Comparison of ENCODE assay signal across 8 cellular contexts in the genomic region with DNA sequence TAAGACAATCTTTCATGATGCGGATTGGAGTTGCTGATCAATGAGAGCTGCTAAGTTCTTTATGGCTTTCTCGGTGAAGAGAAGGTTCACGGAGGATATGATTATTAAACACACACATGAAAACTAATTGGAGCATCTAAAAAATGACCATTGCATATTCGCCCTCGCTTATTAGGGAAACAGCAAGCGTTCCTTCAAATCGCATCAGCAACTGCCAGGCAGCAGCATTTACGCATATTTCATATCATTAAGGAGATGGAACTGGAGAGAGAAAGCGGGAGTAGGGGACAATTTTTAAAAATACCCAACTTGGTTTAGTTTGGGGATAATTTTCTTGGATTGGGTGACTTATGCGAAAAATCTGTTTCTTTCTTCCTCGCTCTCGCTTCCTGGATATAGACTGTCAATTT. TPM values are rescaled to one million over a fixed set of nuclear protein-coding genes. Genes with fewer than 3 reads are reported as not detected.
DNase-seq lines count a peak whose midpoint lies in the region; ATAC-seq, FAIRE-seq and TF ChIP-seq lines count a peak whose summit lies in the region.

No MANE protein-coding gene starts in this region.

- H3K4me3 ChIP-seq in BLaER1 treated with 17β-estradiol and CSF1 and Interleukin-3, amounts not matched to agents 10 nM and 100 nM, result peak overlapping the region; percentile 64 to 80 (median 74)
- H3K4me3 ChIP-seq in KMS-11 (IDR thresholded peaks at IDR 0.05; ENCODE audit: insufficient read depth, low read depth, low read length) (peak overlapping the region; percentile 44), colonic mucosa (peak overlapping the region; percentile 83)

- TF ChIP-seq CTCF in KMS-11 (conservative IDR thresholded peaks at IDR 0.05; ENCODE audit: low read depth, low read length), result no peak
- no peak for TF ChIP-seq CTCF in colonic mucosa (IDR thresholded peaks at IDR 0.05)
- no peak for TF ChIP-seq CTCF in nephron (IDR thresholded peaks at IDR 0.05; ENCODE audit: unreplicated experiment in 3 of 3)

- no peak for ATAC-seq in GM18519 (IDR thresholded peaks at IDR 0.05; ENCODE audit: low FRiP score, unreplicated experiment)

- peaks cover 0 to 21% (median 12%) of the 10 kb centered on the region in 11 experiments; a peak in 9 of 22 replicates for H4K20me1 ChIP-seq in BLaER1 treated with 17β-estradiol and CSF1 and Interleukin-3, amounts not matched to agents 10 nM and 100 nM
- no peaks in the 10 kb centered on the region for H4K20me1 ChIP-seq in KMS-11 (ENCODE audit: insufficient read depth)

- FAIRE-seq in frontal cortex (lab: Jason Lieb, UNC), result no peak

- peaks cover 12% of the 10 kb centered on the region for H3K4me1 Mint-ChIP-seq in nephron

- peak overlapping the region in 1 of 3 experiments; percentile 31 for H3K27ac Mint-ChIP-seq in nephron

- H3K4me1 ChIP-seq in BLaER1 treated with 17β-estradiol and CSF1 and Interleukin-3, amounts not matched to agents 10 nM and 100 nM, result peaks cover 5 to 22% (median 17%) of the 10 kb centered on the region in 10 experiments
- H3K4me1 ChIP-seq in KMS-11 (ENCODE audit: low read depth, poor library complexity, severe bottlenecking), result peaks cover 22% of the 10 kb centered on the region
- H3K4me1 ChIP-seq in colonic mucosa, result no peaks in the 10 kb centered on the region

- peak overlapping the region; percentile 96 for H2AFZ ChIP-seq in KMS-11 (ENCODE audit: low read depth)

- H3K27me3 ChIP-seq in BLaER1 treated with 17β-estradiol and CSF1 and Interleukin-3, amounts not matched to agents 10 nM and 100 nM, result peaks cover 37 to 57% (median 53%) of the 10 kb centered on the region in 11 experiments
- H3K27me3 ChIP-seq in KMS-11 (ENCODE audit: insufficient read depth, low read depth) (peaks cover 3% of the 10 kb centered on the region; the same call in 1 of the 2 replicates), colonic mucosa (peaks cover 10% of the 10 kb centered on the region)

- no peaks in the 10 kb centered on the region for H3K79me2 ChIP-seq in KMS-11 (ENCODE audit: insufficient read depth, low read depth)

- no peaks in the 10 kb centered on the region for H3K9me3 ChIP-seq in BLaER1 treated with 17β-estradiol and CSF1 and Interleukin-3, amounts not matched to agents 10 nM and 100 nM (replicated peaks in 1 of 11)
- no peaks in the 10 kb centered on the region for H3K9me3 ChIP-seq in colonic mucosa

- peak overlapping the region; percentile 88 to 95 (median 93) for H3K4me3 Mint-ChIP-seq in nephron

- H3K36me3 Mint-ChIP-seq in nephron (ENCODE audit: low read depth), result no peaks in the 10 kb centered on the region

- H3K27ac ChIP-seq in BLaER1 treated with 17β-estradiol and CSF1 and Interleukin-3, amounts not matched to agents 10 nM and 100 nM, result no peak overlapping the region
- H3K27ac ChIP-seq in KMS-11 (peak overlapping the region; percentile 17; the same call in 1 of the 2 replicates), colonic mucosa (no peak overlapping the region)

- H3K9me3 Mint-ChIP-seq in nephron, result no peaks in the 10 kb centered on the region

- DNase-seq in colonic mucosa (no peak), islet precursor cell (no peak), frontal cortex (ENCODE audit: low spot score in 2 of 2) (no peak), activated gamma-delta T cell treated with Interleukin-2 at 50 U/mL for 16 hours (no peak)

- peak overlapping the region; percentile 37 to 77 (median 70); a peak in 20 of 22 replicates for H3K9ac ChIP-seq in BLaER1 treated with 17β-estradiol and CSF1 and Interleukin-3, amounts not matched to agents 10 nM and 100 nM
- H3K9ac ChIP-seq in KMS-11 (peak overlapping the region; percentile 40), colonic mucosa (ENCODE audit: low read depth in 2 of 2, low read length in 2 of 2) (peak overlapping the region; percentile 81 to 84)

- no peaks in the 10 kb centered on the region for H3K36me3 ChIP-seq in BLaER1 treated with 17β-estradiol and CSF1 and Interleukin-3, amounts not matched to agents 10 nM and 100 nM
- H3K36me3 ChIP-seq in KMS-11 (ENCODE audit: insufficient read depth) (no peaks in the 10 kb centered on the region), colonic mucosa (no peaks in the 10 kb centered on the region)

- intact Hi-C loops in colonic mucosa (cut with DNase I), result loop anchor here (5.0 kb wide), 1 partner anchor 113 kb away; no protein-coding TSS in a partner anchor

- peaks cover 64% of the 10 kb centered on the region for H3K27me3 Mint-ChIP-seq in nephron (ENCODE audit: low read depth)

- peak overlapping the region; percentile 97 to 100 (median 99) for H3K4me2 ChIP-seq in BLaER1 treated with 17β-estradiol and CSF1 and Interleukin-3, amounts not matched to agents 10 nM and 100 nM
- H3K4me2 ChIP-seq in KMS-11, result peak overlapping the region; percentile 96

RNA-seq across cellular contexts. Expression of gene EML6, which starts 0.7 kb away (rescaled TPM):
- total RNA-seq in colonic mucosa, result 1 to 10 TPM; 2.1 to 2.5 TPM
- total RNA-seq in frontal cortex, result 5.3 TPM
